ENCODE assay signal across 8 cellular contexts in the genomic region with DNA sequence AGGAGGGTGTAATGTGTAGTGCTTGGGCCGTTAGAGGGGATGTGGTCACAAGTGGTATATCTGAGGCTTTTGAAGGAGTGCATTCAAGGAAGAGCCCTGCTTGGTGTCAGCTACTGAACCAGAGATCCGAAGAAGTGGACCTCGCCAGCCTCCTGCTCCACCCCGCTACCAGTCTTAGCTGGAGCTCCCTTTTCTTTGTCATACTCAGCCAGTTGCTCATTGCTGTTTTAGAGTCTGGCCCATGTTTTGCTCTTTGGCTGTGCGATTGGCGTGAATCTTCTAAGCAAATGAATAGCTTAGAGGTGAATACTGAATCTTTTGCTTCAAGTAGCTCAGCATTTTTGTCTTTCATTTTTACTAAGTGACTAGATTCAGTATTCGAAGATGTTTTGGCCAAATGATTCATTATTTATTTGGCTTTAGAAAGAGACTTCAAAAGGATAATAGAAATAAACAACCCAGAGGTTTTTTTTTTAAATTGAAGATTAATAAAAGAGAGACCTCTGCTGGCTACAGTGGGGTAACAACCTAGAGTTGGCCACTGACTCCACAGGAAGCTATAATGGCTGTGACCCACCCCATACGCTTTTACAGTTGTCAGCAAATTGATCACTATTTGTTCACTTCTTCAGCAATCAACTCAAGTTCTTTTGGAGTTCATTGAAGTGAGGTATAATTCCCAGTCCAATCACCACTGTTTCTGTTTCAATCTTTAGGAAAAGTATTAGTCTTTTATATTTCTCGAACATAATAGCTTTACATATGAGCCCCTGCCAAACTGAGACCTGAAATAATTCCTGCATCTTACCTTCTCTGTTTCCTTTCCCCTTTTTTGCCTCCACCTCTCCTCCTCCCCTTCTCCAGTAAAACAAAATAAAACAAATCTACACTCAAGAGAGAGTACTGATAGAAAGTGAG. TPM values are rescaled to one million over a fixed set of nuclear protein-coding genes. Genes with fewer than 3 reads are reported as not detected.
A peak's percentile ranks its signal among the peaks of the same experiment; 100 is the strongest.
DNase-seq lines count a peak whose midpoint lies in the region; ATAC-seq, FAIRE-seq and TF ChIP-seq lines count a peak whose summit lies in the region.

No MANE protein-coding gene starts in this region.

- peak overlapping the region; percentile 78 for H3K4me2 ChIP-seq in GM12878 (ENCODE audit: control insufficient read depth, insufficient read depth)

- H3K27ac ChIP-seq in CD8-positive, alpha-beta T cell (ENCODE audit: low read depth, low read length), result peak overlapping the region; percentile 55
- no peak overlapping the region for H3K27ac ChIP-seq in RWPE1
- H3K27ac ChIP-seq in GM12878 (ENCODE audit: control insufficient read depth, insufficient read depth), result peak overlapping the region; percentile 71

- DNase-seq in CD8-positive, alpha-beta T cell, result peak in 5 of 7 experiments; percentile 31 to 72 (median 50)
- no peak for DNase-seq in RWPE1 (ENCODE audit: low spot score)
- DNase-seq in GM12878 (ENCODE audit: low read depth, low spot score), result peak; percentile 45
- DNase-seq in inferior parietal cortex (ENCODE audit: extremely low spot score), result peak; percentile 70
- DNase-seq in stimulated activated CD4-positive, alpha-beta T cell treated with anti-CD3 and anti-CD28 coated beads, Interleukin-4, amount 100 ng/mL, for 1 hour, result peak; percentile 21
- DNase-seq in middle frontal gyrus (ENCODE audit: extremely low spot score, low spot score), result no peak

- ATAC-seq in CD8-positive, alpha-beta T cell, result peak; percentile 80
- ATAC-seq in GM19035 (IDR thresholded peaks at IDR 0.05; ENCODE audit: unreplicated experiment) (peak; percentile 78), HG03342 (IDR thresholded peaks at IDR 0.05; ENCODE audit: unreplicated experiment) (peak; percentile 66), GM12878 (peak; percentile 95)

- TF ChIP-seq EP300 in GM12878 (IDR thresholded peaks at IDR 0.05; ENCODE audit: borderline replicate concordance in 1 of 2, control insufficient read depth in 1 of 2, low read depth in 2 of 2, low read length in 2 of 2), result 0 out of 4 replicates have a peak, but pooled peaks of 1 of the 2 experiments have one; percentile 8

- peak overlapping the region; percentile 96 for H3K27ac Mint-ChIP-seq in CD8-positive, alpha-beta T cell

- H3K27me3 Mint-ChIP-seq in CD8-positive, alpha-beta T cell (ENCODE audit: low read depth), result no peaks in the 10 kb centered on the region

- in situ Hi-C loops in GM12878 (cut with MboI), result no loop called here

- peaks cover 25% of the 10 kb centered on the region for H3K4me1 ChIP-seq in CD8-positive, alpha-beta T cell (ENCODE audit: insufficient read depth, low read length)
- peaks cover 5% of the 10 kb centered on the region for H3K4me1 ChIP-seq in GM12878 (ENCODE audit: control insufficient read depth, insufficient read depth, low read length)

- POLR2A ChIA-PET in CD8-positive, alpha-beta T cell (lab: Charles Lee), result interaction anchor here (0.6 to 3.9 kb wide), 25 partner anchors 9 to 387 kb away, joined by 3 to 127 read pairs (median 5); a partner anchor contains a TSS
- POLR2A ChIA-PET in RWPE1 (lab: Yijun Ruan, JAX; ENCODE audit: low non-redundant PET), result no interaction called here
- POLR2A ChIA-PET in GM12878 (lab: Charles Lee), result interaction anchor here (0.5 to 3.6 kb wide), 27 partner anchors 10 to 698 kb away, joined by 3 to 40 read pairs (median 4); a partner anchor contains a TSS

- H3K79me2 ChIP-seq in GM12878 (ENCODE audit: control insufficient read depth, insufficient read depth, low read length), result peaks cover 43% of the 10 kb centered on the region

- H3K9me3 ChIP-seq in CD8-positive, alpha-beta T cell (ENCODE audit: low read length), result no peaks in the 10 kb centered on the region
- no peaks in the 10 kb centered on the region for H3K9me3 ChIP-seq in GM12878 (replicated peaks; ENCODE audit: control insufficient read depth, insufficient read depth, low read length)

- peak overlapping the region; percentile 63 for H3K9ac ChIP-seq in GM12878 (ENCODE audit: control insufficient read depth, insufficient read depth, low read length)

- CTCF ChIA-PET in CD8-positive, alpha-beta T cell (lab: Charles Lee), result interaction anchor here (0.6 to 4.5 kb wide), 66 partner anchors 9 to 409 kb away, joined by 3 to 56 read pairs (median 5); a partner anchor contains a TSS
- CTCF ChIA-PET in RWPE1 (lab: Yijun Ruan, JAX), result interaction anchor here (0.6 to 1.9 kb wide), 15 partner anchors 9 to 797 kb away, joined by 3 to 17 read pairs (median 6); no protein-coding TSS in a partner anchor
- CTCF ChIA-PET in GM12878 (lab: Yijun Ruan, JAX), result interaction anchor here (0.5 to 4.5 kb wide), 99 partner anchors 8 to 1692 kb away, joined by 3 to 86 read pairs (median 5); a partner anchor contains a TSS

- FAIRE-seq in GM12878 (lab: Jason Lieb, UNC), result peak; percentile 81

- H4K20me1 ChIP-seq in GM12878 (ENCODE audit: control insufficient read depth, insufficient read depth), result no peaks in the 10 kb centered on the region

- RAD21 ChIA-PET in GM12878 (lab: Charles Lee; ENCODE audit: unreplicated experiment), result interaction anchor here (0.5 to 4.2 kb wide), 71 partner anchors 10 to 704 kb away, joined by 3 to 101 read pairs (median 6); a partner anchor contains a TSS

- peak; percentile 80 for TF ChIP-seq CTCF in CD8-positive, alpha-beta T cell (IDR thresholded peaks at IDR 0.05)
- TF ChIP-seq CTCF in RWPE1 (conservative IDR thresholded peaks at IDR 0.05; ENCODE audit: low read depth) (peak; percentile 34; the same call in 1 of the 2 replicates), GM12878 (IDR thresholded peaks at IDR 0.05 in 2 of 3, conservative IDR thresholded peaks at IDR 0.05 in 1 of 3; ENCODE audit: control insufficient read depth in 2 of 3, extremely low read depth in 1 of 3, insufficient read depth in 1 of 3, low read depth in 3 of 3, low read length in 3 of 3) (peak; percentile 53 to 63 (median 58); a peak in 5 of 6 replicates)

- peak; percentile 44; the same call in 1 of the 2 replicates for TF ChIP-seq POLR2A in GM12878 (IDR thresholded peaks at IDR 0.05; ENCODE audit: low read depth, low read length)

- H3K4me3 ChIP-seq in CD8-positive, alpha-beta T cell (ENCODE audit: low read depth, low read length), result peak overlapping the region; percentile 51
- H3K4me3 ChIP-seq in GM12878, result peak overlapping the region; percentile 48; the same call in 1 of the 2 replicates

- H3K4me1 Mint-ChIP-seq in CD8-positive, alpha-beta T cell (ENCODE audit: low read depth), result peaks cover 35% of the 10 kb centered on the region

- no TSS peak for BruUV-seq in GM12878 (replicated peaks; lab: Mats Ljungman, UMichigan)

- no peaks in the 10 kb centered on the region for H3K27me3 ChIP-seq in CD8-positive, alpha-beta T cell (ENCODE audit: insufficient read depth, low read length)
- H3K27me3 ChIP-seq in GM12878 (replicated peaks in 1 of 2; ENCODE audit: control insufficient read depth in 2 of 2, insufficient read depth in 2 of 2, low read length in 1 of 2), result no peaks in the 10 kb centered on the region

- 13% methylated on average over 9 of the region's 9 CpGs for WGBS in GM12878 (ENCODE audit: insufficient coverage, insufficient replicate concordance, low lambda C conversion rate, missing lambda C conversion rate)

- intact Hi-C loops in CD8-positive, alpha-beta T cell (cut with DNase I, micrococcal nuclease), result loop anchor here (1.0 to 10.0 kb wide), 11 partner anchors 11 to 1152 kb away; a partner anchor contains a TSS
- intact Hi-C loops in GM12878 (cut with micrococcal nuclease; ENCODE audit: unreplicated experiment), result loop anchor here (2.0 to 5.0 kb wide), 2 partner anchors 175 to 360 kb away; a partner anchor contains a TSS

- peak overlapping the region; percentile 91 for H2AFZ ChIP-seq in GM12878 (ENCODE audit: control insufficient read depth, low read depth, low read length)

- no peaks in the 10 kb centered on the region for H3K9me3 Mint-ChIP-seq in CD8-positive, alpha-beta T cell

- H3K4me3 Mint-ChIP-seq in CD8-positive, alpha-beta T cell, result peak overlapping the region; percentile 73

- no peaks in the 10 kb centered on the region for H3K36me3 ChIP-seq in CD8-positive, alpha-beta T cell (ENCODE audit: insufficient read depth, low read length)
- no peaks in the 10 kb centered on the region for H3K36me3 ChIP-seq in GM12878 (ENCODE audit: control insufficient read depth in 2 of 2, insufficient read depth in 2 of 2, low read length in 1 of 2)

- SMC1A ChIA-PET in GM12878 (lab: Charles Lee; ENCODE audit: uncharacterized antibody, unreplicated experiment), result interaction anchor here (0.6 to 5.4 kb wide), 72 partner anchors 8 to 1966 kb away, joined by 3 to 94 read pairs (median 5); a partner anchor contains a TSS

- TF ChIP-seq RAD21 in GM12878 (IDR thresholded peaks at IDR 0.05; ENCODE audit: insufficient read depth, low read depth, low read length), result peak; percentile 62

- H3K36me3 Mint-ChIP-seq in CD8-positive, alpha-beta T cell, result peaks cover under 1% of the 10 kb centered on the region

RNA-seq across cellular contexts. Expression of a gene that starts 19.9 kb away (rescaled TPM):
- 100 to 1,000 TPM; 240 to 245 TPM for total RNA-seq in CD8-positive, alpha-beta T cell
- 31.1 and 38.2 TPM in 2 replicates for total RNA-seq in GM12878 (2013; cell fraction: nucleolus; rRNA removed)
- 39.1 and 43.3 TPM in 2 replicates for total RNA-seq in GM12878 (2014; rRNA removed)
- 22.7 and 24.2 TPM in 2 replicates for total RNA-seq in GM12878 (2014; rRNA removed; fragmentation: Illumina TruSeq; extraction: Trizol)
- 36.9 and 37.4 TPM in 2 replicates for total RNA-seq in GM12878 (2021)
- polyA plus RNA-seq in GM12878 (2011; ENCODE audit: low read depth), result 11.2 TPM
- polyA plus RNA-seq in GM12878 (2011; rRNA removed), result 25.4 and 39.5 TPM in 2 replicates
- polyA plus RNA-seq in GM12878 (2011; cell fraction: cytosol; rRNA removed), result 14.5 and 16.9 TPM in 2 replicates
- 21.5 and 21.6 TPM in 2 replicates for polyA plus RNA-seq in GM12878 (2011; cell fraction: nucleus; rRNA removed)
- 25.9 and 32.3 TPM in 2 replicates for polyA plus RNA-seq in GM12878 (2012)
- 21.6 and 22.1 TPM in 2 replicates for polyA plus RNA-seq in GM12878 (2014; fragmentation: Illumina TruSeq; extraction: Trizol)
- polyA plus RNA-seq in GM12878 (2014; fragmentation: Nextera tagmentation; extraction: Ambion mirVana), result 1 to 10 TPM; 4.2 to 8.0 TPM
- polyA plus RNA-seq in GM12878 (2014; rRNA removed), result 27.8 and 29.2 TPM in 2 replicates
- polyA plus RNA-seq in GM12878 (2016; fragmentation: Nextera tagmentation; extraction: Ambion mirVana), result 1 to 10 TPM; 4.9 to 5.5 TPM
- 19.7 and 22.0 TPM in 2 replicates for polyA minus RNA-seq in GM12878 (2011; rRNA and poly(A)+ RNA removed)
- 14.3 and 15.9 TPM in 2 replicates for polyA minus RNA-seq in GM12878 (2011; cell fraction: cytosol; rRNA and poly(A)+ RNA removed)
- 43.3 and 59.1 TPM in 2 replicates for polyA minus RNA-seq in GM12878 (2011; cell fraction: nucleus; rRNA and poly(A)+ RNA removed)

RNA-seq across cellular contexts. Expression of a gene that starts 41.0 kb away (rescaled TPM):
- total RNA-seq in CD8-positive, alpha-beta T cell, result 1 to 10 TPM in 1 of 2 experiments, under 1 TPM in 1; 0.68 to 1.7 TPM
- 10.2 and 14.3 TPM in 2 replicates for total RNA-seq in GM12878 (2013; cell fraction: nucleolus; rRNA removed)
- 2.1 and 2.7 TPM in 2 replicates for total RNA-seq in GM12878 (2014; rRNA removed)
- total RNA-seq in GM12878 (2014; rRNA removed; fragmentation: Illumina TruSeq; extraction: Trizol), result 3.9 and 4.1 TPM in 2 replicates
- 2.6 and 3.4 TPM in 2 replicates for total RNA-seq in GM12878 (2021)
- 0.87 TPM for polyA plus RNA-seq in GM12878 (2011; ENCODE audit: low read depth)
- 7.4 TPM in 2 replicates for polyA plus RNA-seq in GM12878 (2011; rRNA removed)
- polyA plus RNA-seq in GM12878 (2011; cell fraction: cytosol; rRNA removed), result 5.5 and 5.7 TPM in 2 replicates
- 13.6 and 23.5 TPM in 2 replicates for polyA plus RNA-seq in GM12878 (2011; cell fraction: nucleus; rRNA removed)
- 2.3 and 3.3 TPM in 2 replicates for polyA plus RNA-seq in GM12878 (2012)
- polyA plus RNA-seq in GM12878 (2014; fragmentation: Illumina TruSeq; extraction: Trizol), result 4.0 and 9.8 TPM in 2 replicates
- polyA plus RNA-seq in GM12878 (2014; fragmentation: Nextera tagmentation; extraction: Ambion mirVana), result 1 to 10 TPM; 2.9 to 3.0 TPM
- 1.7 and 2.2 TPM in 2 replicates for polyA plus RNA-seq in GM12878 (2014; rRNA removed)
- 1 to 10 TPM; 2.2 to 3.1 TPM for polyA plus RNA-seq in GM12878 (2016; fragmentation: Nextera tagmentation; extraction: Ambion mirVana)
- 7.6 and 10.5 TPM in 2 replicates for polyA minus RNA-seq in GM12878 (2011; rRNA and poly(A)+ RNA removed)
- 1.7 and 2.0 TPM in 2 replicates for polyA minus RNA-seq in GM12878 (2011; cell fraction: cytosol; rRNA and poly(A)+ RNA removed)
- polyA minus RNA-seq in GM12878 (2011; cell fraction: nucleus; rRNA and poly(A)+ RNA removed), result 2.9 and 6.2 TPM in 2 replicates

RNA-seq across cellular contexts. Expression of a gene that starts 48.4 kb away (rescaled TPM):
- 1 to 10 TPM; 1.9 to 2.0 TPM for total RNA-seq in CD8-positive, alpha-beta T cell
- total RNA-seq in GM12878 (2013; cell fraction: nucleolus; rRNA removed), result 14.8 and 18.8 TPM in 2 replicates
- 6.2 and 7.0 TPM in 2 replicates for total RNA-seq in GM12878 (2014; rRNA removed)
- 4.5 TPM in 2 replicates for total RNA-seq in GM12878 (2014; rRNA removed; fragmentation: Illumina TruSeq; extraction: Trizol)
- total RNA-seq in GM12878 (2021), result 5.0 and 5.3 TPM in 2 replicates
- polyA plus RNA-seq in GM12878 (2011; ENCODE audit: low read depth), result 1.6 TPM
- 3.9 TPM in 2 replicates for polyA plus RNA-seq in GM12878 (2011; rRNA removed)
- 1.4 and 2.0 TPM in 2 replicates for polyA plus RNA-seq in GM12878 (2011; cell fraction: cytosol; rRNA removed)
- polyA plus RNA-seq in GM12878 (2011; cell fraction: nucleus; rRNA removed), result 1.7 and 2.2 TPM in 2 replicates
- 3.3 and 3.7 TPM in 2 replicates for polyA plus RNA-seq in GM12878 (2012)
- polyA plus RNA-seq in GM12878 (2014; fragmentation: Illumina TruSeq; extraction: Trizol), result 2.8 and 3.0 TPM in 2 replicates
- polyA plus RNA-seq in GM12878 (2014; fragmentation: Nextera tagmentation; extraction: Ambion mirVana), result 1 to 10 TPM; 1.1 to 1.4 TPM
- 3.5 and 4.7 TPM in 2 replicates for polyA plus RNA-seq in GM12878 (2014; rRNA removed)
- polyA plus RNA-seq in GM12878 (2016; fragmentation: Nextera tagmentation; extraction: Ambion mirVana), result 1 to 10 TPM; 8.6 to 8.9 TPM
- polyA minus RNA-seq in GM12878 (2011; rRNA and poly(A)+ RNA removed), result 3.4 and 5.5 TPM in 2 replicates
- polyA minus RNA-seq in GM12878 (2011; cell fraction: cytosol; rRNA and poly(A)+ RNA removed), result 1.5 and 1.7 TPM in 2 replicates
- 5.7 and 6.4 TPM in 2 replicates for polyA minus RNA-seq in GM12878 (2011; cell fraction: nucleus; rRNA and poly(A)+ RNA removed)

Comparison
In these comparisons a context has a peak if more than half of its experiments do, and no peak if none do; other contexts are left out.
1. DNase-seq: peak in CD8-positive, alpha-beta T cell (5 of 7), GM12878 (single experiment), inferior parietal cortex (single experiment) and stimulated activated CD4-positive, alpha-beta T cell treated with anti-CD3 and anti-CD28 coated beads, Interleukin-4, amount 100 ng/mL, for 1 hour (single experiment); none in RWPE1 (single experiment) and middle frontal gyrus (single experiment).
2. RNA of a gene that starts 19.9 kb away (total RNA-seq): 240 to 245 TPM in CD8-positive, alpha-beta T cell; 22.7 to 43.3 TPM in GM12878; every median in the first group is over 4 times any median in the second.
3. Peak in every context shown above with its lines, with median percentiles within 50 percentile points of each other: ATAC-seq and CTCF ChIP-seq.